ENCODE assay signal across 1 cellular context in genomic region chr11:118342503-118343161, GRCh38.
TF ChIP-seq lines count a peak whose summit lies in the region.

TSS of gene CD3D (minus strand) at chr11:118342705. CDS start at chr11:118342607, 98 bp downstream.

TF ChIP-seq in K562, 482 proteins besides CTCF, POLR2A, EP300 and RAD21 (continued from another document and continues in another):
- TF ChIP-seq ZNF639 (CRISPR knock-in tag; conservative IDR thresholded peaks at IDR 0.05 in 1 of 2, IDR thresholded peaks at IDR 0.05 in 1 of 2), result 0 out of 4 replicates have a peak, but pooled peaks of 1 of the 2 experiments have one; percentile 38
- TF ChIP-seq BRD9 (IDR thresholded peaks at IDR 0.05; ENCODE audit: low read depth, partially characterized antibody), result peak; percentile 58
- TF ChIP-seq TFAP4 (CRISPR knock-in tag; IDR thresholded peaks at IDR 0.05; ENCODE audit: borderline replicate concordance), result peak; percentile 7; the same call in 1 of the 2 replicates
- peak; percentile 55 for TF ChIP-seq RBBP5 (IDR thresholded peaks at IDR 0.05; ENCODE audit: borderline replicate concordance, insufficient read depth, low read length, poor library complexity, severe bottlenecking)
- peak; percentile 68; the same call in 1 of the 2 replicates for TF ChIP-seq ZNF592 (IDR thresholded peaks at IDR 0.05)
- peak; percentile 89 for TF ChIP-seq DPF2 (IDR thresholded peaks at IDR 0.05)
- TF ChIP-seq GATAD2A (IDR thresholded peaks at IDR 0.05), result peak; percentile 43; the same call in 1 of the 2 replicates
- TF ChIP-seq ZNF668 (CRISPR knock-in tag; IDR thresholded peaks at IDR 0.05), result no peak
- TF ChIP-seq RFX5 (IDR thresholded peaks at IDR 0.05; ENCODE audit: low read depth, low read length), result no peak
- TF ChIP-seq HMBOX1 (IDR thresholded peaks at IDR 0.05), result peak; percentile 67; the same call in 1 of the 2 replicates
- 0 out of 2 replicates have a peak, but pooled peaks have one; percentile 37 for TF ChIP-seq ZBTB43 (CRISPR knock-in tag; IDR thresholded peaks at IDR 0.05)
- peak; percentile 68 for TF ChIP-seq CBFA2T3 (IDR thresholded peaks at IDR 0.05)
- peak; percentile 43; the same call in 1 of the 2 replicates for TF ChIP-seq HBP1 (CRISPR knock-in tag; IDR thresholded peaks at IDR 0.05)
- no peak for TF ChIP-seq ZNF24 (IDR thresholded peaks at IDR 0.05)
- no peak for TF ChIP-seq IRF1 (CRISPR knock-in tag; IDR thresholded peaks at IDR 0.05; ENCODE audit: borderline replicate concordance)
- TF ChIP-seq DIDO1 (tag; IDR thresholded peaks at IDR 0.05; ENCODE audit: low read depth), result no peak
- peak; percentile 42 for TF ChIP-seq KDM5B (IDR thresholded peaks at IDR 0.05; ENCODE audit: insufficient replicate concordance, low read depth, low read length)
- no peak for TF ChIP-seq SREBF1 (IDR thresholded peaks at IDR 0.05; ENCODE audit: borderline replicate concordance, low read depth, low read length)
- no peak for TF ChIP-seq NFATC3 (IDR thresholded peaks at IDR 0.05)
- 0 out of 2 replicates have a peak, but pooled peaks have one; percentile 34 for TF ChIP-seq SUPT5H (IDR thresholded peaks at IDR 0.05)
- no peak for TF ChIP-seq BRF2 (IDR thresholded peaks at IDR 0.05; ENCODE audit: borderline replicate concordance, insufficient read depth, insufficient read length)
- TF ChIP-seq CHD7 (IDR thresholded peaks at IDR 0.05; ENCODE audit: low read depth, low read length), result no peak
- TF ChIP-seq RBFOX2 (IDR thresholded peaks at IDR 0.05; ENCODE audit: low read depth, low read length), result 0 out of 2 replicates have a peak, but pooled peaks have one; percentile 15
- TF ChIP-seq SPI1 (IDR thresholded peaks at IDR 0.05; ENCODE audit: borderline replicate concordance, low read depth, low read length), result 0 out of 2 replicates have a peak, but pooled peaks have one; percentile 48
- TF ChIP-seq MYC (IDR thresholded peaks at IDR 0.05; ENCODE audit: low read depth, low read length), result peak; percentile 39; the same call in 1 of the 2 replicates
- no peak for TF ChIP-seq MYC (CRISPR knock-in tag; IDR thresholded peaks at IDR 0.05; ENCODE audit: borderline replicate concordance, low read depth)
- TF ChIP-seq ETV1 (tag; conservative IDR thresholded peaks at IDR 0.05; ENCODE audit: low read depth), result peak; percentile 95
